ENCODE assay signal across 29 cellular contexts in genomic region chr5:6411141-6411540, GRCh38. TPM values are rescaled to one million over a fixed set of nuclear protein-coding genes. Genes with fewer than 3 reads are reported as not detected.
DNase-seq lines count a peak whose midpoint lies in the region; ATAC-seq lines count a peak whose summit lies in the region.
"Had no signal": no experiment of that assay in that cellular context is flagged by ENCODE, and none has a peak within 500 bp of the region (broad histone marks: within the 10 kb centered on the region; RNA-seq: fewer than 3 reads in every experiment).

No MANE protein-coding gene starts in this region.

- H4K8ac ChIP-seq in neuronal stem cell (ENCODE audit: low read depth, low read length), result no peak overlapping the region

- H3K27ac ChIP-seq in cingulate gyrus (ENCODE audit: low read depth, low read length) (peak overlapping the region; percentile 10), neuronal stem cell (replicated peaks; ENCODE audit: low read length) (no peak overlapping the region), GM23248 (no peak overlapping the region)
- H3K27ac ChIP-seq: BLaER1, PC-9 had no signal

- peaks cover 0 to 2% of the 10 kb centered on the region in 2 donors for H3K9me3 ChIP-seq in neuronal stem cell (replicated peaks in 1 of 2; ENCODE audit: control insufficient read depth in 2 of 2, insufficient read depth in 1 of 2, low read depth in 1 of 2, low read length in 2 of 2)
- no peaks in the 10 kb centered on the region for H3K9me3 ChIP-seq in GM23248 (ENCODE audit: low read depth)
- H3K9me3 ChIP-seq: BLaER1 had no signal

- H3F3A ChIP-seq in GM23248 (ENCODE audit: insufficient read depth), result no peaks in the 10 kb centered on the region

- peak overlapping the region; percentile 27 for H3K18ac ChIP-seq in neuronal stem cell (ENCODE audit: low read length)

- H3K9ac ChIP-seq in neuronal stem cell (ENCODE audit: low read depth, low read length, poor library complexity) (no peak overlapping the region), GM23248 (no peak overlapping the region)
- H3K9ac ChIP-seq: BLaER1 had no signal

- H2AFZ ChIP-seq in neuronal stem cell (ENCODE audit: low read length), result no peak overlapping the region
- H2AFZ ChIP-seq in GM23248, result no peak overlapping the region
- H2AFZ ChIP-seq: PC-9 had no signal

- peak overlapping the region; percentile 7 for H4K91ac ChIP-seq in neuronal stem cell (ENCODE audit: low read depth, low read length, poor library complexity)

- intact Hi-C loops in Right ventricle myocardium inferior (cut with DNase I), result no loop called here

- in situ Hi-C loops in GM23248 (cut with MboI), result no loop called here

- peak; percentile 67 for DNase-seq in Daoy (ENCODE audit: low read depth)
- peak; percentile 8 for DNase-seq in NCI-H2171 (lab: John Stamatoyannopoulos, UW)
- DNase-seq in neuronal stem cell (ENCODE audit: low spot score), result no peak
- DNase-seq in GM23248, result no peak
- no peak for DNase-seq in activated CD4-positive, alpha-beta T cell treated with anti-CD3 and anti-CD28 coated beads, Interleukin-2, amount 50 U/mL, for 1 hour
- DNase-seq in Right ventricle myocardium inferior (ENCODE audit: missing footprints), result no peak
- DNase-seq in COR-L47 (lab: John Stamatoyannopoulos, UW), result no peak
- DNase-seq: CD4-positive, CD25-positive, alpha-beta regulatory T cell; DMS53; GDM1; H7; Kasumi-1; MV-4-11; NCI-H1105 treated with DMSO at 0.1 percent for 48 hours; NCI-H146; NCI-H1930; NCI-H2107; NCI-H446 treated with DMSO at 0.1 percent for 48 hours; NCI-H526; PC-9; RPMI8226; SHP77 had no signal

- no peaks in the 10 kb centered on the region for H3K79me2 ChIP-seq in GM23248 (ENCODE audit: insufficient read depth)

- H3K4me3 ChIP-seq in neuronal stem cell (ENCODE audit: low read length in 2 of 2), result no peak overlapping the region
- no peak overlapping the region for H3K4me3 ChIP-seq in GM23248
- H3K4me3 ChIP-seq: BLaER1, GM12878, PC-9 had no signal

- H3K9me2 ChIP-seq in GM23248 (ENCODE audit: insufficient read depth), result no peaks in the 10 kb centered on the region

- no peak overlapping the region for H2BK12ac ChIP-seq in neuronal stem cell (ENCODE audit: low read length)

- H3K4ac ChIP-seq in neuronal stem cell (ENCODE audit: low read length), result no peak overlapping the region

- H2AK5ac ChIP-seq in neuronal stem cell (ENCODE audit: low read depth, low read length), result no peak overlapping the region

- H3K14ac ChIP-seq in neuronal stem cell (ENCODE audit: low read length), result peak overlapping the region; percentile 84

- no peak for ATAC-seq in Right ventricle myocardium inferior
- ATAC-seq: GM12878, HepG2 had no signal

- no CpG with 5 or more reads among the region's 15 CpGs for WGBS in neuronal stem cell (ENCODE audit: extremely low coverage in 2 of 2, insufficient read length in 2 of 2, insufficient replicate concordance in 1 of 2), 2 donors
- 76 to 80% methylated on average over 15 of the region's 15 CpGs for WGBS in GM23248 (ENCODE audit: low coverage in 1 of 2, low lambda C conversion rate in 2 of 2, missing lambda C conversion rate in 2 of 2), 2 experiments

- peaks cover 0 to 2% of the 10 kb centered on the region in 2 donors for H3K4me1 ChIP-seq in neuronal stem cell (ENCODE audit: control insufficient read depth in 2 of 2, insufficient read depth in 1 of 2, low read depth in 1 of 2, low read length in 2 of 2)
- no peaks in the 10 kb centered on the region for H3K4me1 ChIP-seq in GM23248 (ENCODE audit: insufficient read depth)
- H3K4me1 ChIP-seq: BLaER1 had no signal

- H3K36me3 ChIP-seq in neuronal stem cell (replicated peaks in 1 of 2; ENCODE audit: control insufficient read depth in 2 of 2, insufficient read depth in 2 of 2, low read length in 2 of 2) (no peaks in the 10 kb centered on the region), GM23248 (ENCODE audit: low read depth) (no peaks in the 10 kb centered on the region)
- H3K36me3 ChIP-seq: BLaER1 had no signal

- peaks cover 0 to 18% (median 0%) of the 10 kb centered on the region in 3 experiments for H3K27me3 ChIP-seq in neuronal stem cell (ENCODE audit: control insufficient read depth in 3 of 3, insufficient read depth in 3 of 3, low read depth in 1 of 3, low read length in 3 of 3)
- H3K27me3 ChIP-seq in GM23248 (replicated peaks; ENCODE audit: insufficient read depth), result peaks cover 16% of the 10 kb centered on the region
- H3K27me3 ChIP-seq: BLaER1 had no signal

- H3K4me2 ChIP-seq in neuronal stem cell (ENCODE audit: insufficient read depth, low read length, poor library complexity, severe bottlenecking) (no peak overlapping the region), GM23248 (ENCODE audit: unreplicated experiment) (no peak overlapping the region)
- H3K4me2 ChIP-seq: BLaER1, PC-9 had no signal

- H2BK15ac ChIP-seq in neuronal stem cell (ENCODE audit: low read length), result no peak overlapping the region

- no peak overlapping the region for H2BK5ac ChIP-seq in neuronal stem cell (ENCODE audit: low read length)

- H3K23ac ChIP-seq in neuronal stem cell (ENCODE audit: low read depth, low read length, poor library complexity), result peak overlapping the region; percentile 61

- no peaks in the 10 kb centered on the region for H3K79me1 ChIP-seq in neuronal stem cell (ENCODE audit: low read depth, low read length)

- no peaks in the 10 kb centered on the region for H4K20me1 ChIP-seq in GM23248 (ENCODE audit: insufficient read depth)
- H4K20me1 ChIP-seq: BLaER1 had no signal

- no peak overlapping the region for H2BK120ac ChIP-seq in neuronal stem cell (ENCODE audit: low read depth, low read length)

RNA-seq across cellular contexts. Expression of gene MED10, which starts 32.8 kb away (rescaled TPM):
- total RNA-seq in Daoy (2014; rRNA removed; shearing (Covaris generic)), result 15.1 and 20.1 TPM in 2 replicates
- polyA plus RNA-seq in neuronal stem cell (2013, experiment 1 of 2), result 29.2 TPM
- 30.5 TPM for polyA plus RNA-seq in neuronal stem cell (2013, experiment 2 of 2)
- total RNA-seq in GM23248 (2014; rRNA removed; shearing (Covaris generic)), result 11.5 and 27.2 TPM in 2 replicates
- polyA plus RNA-seq in GM23248 (2016; fragmentation: Nextera tagmentation; extraction: Ambion mirVana), result 114 and 117 TPM in 2 replicates
- 28.9 TPM for total RNA-seq in Right ventricle myocardium inferior

RNA-seq across cellular contexts. Expression of gene UBE2QL1, which starts 37.5 kb away (rescaled TPM):
- total RNA-seq in Daoy (2014; rRNA removed; shearing (Covaris generic)), result 0.40 and 0.65 TPM in 2 replicates
- polyA plus RNA-seq in neuronal stem cell (2013, experiment 1 of 2), result 2.3 TPM
- polyA plus RNA-seq in neuronal stem cell (2013, experiment 2 of 2), result 2.4 TPM
- not detected in 2 replicates for total RNA-seq in GM23248 (2014; rRNA removed; shearing (Covaris generic))
- polyA plus RNA-seq in GM23248 (2016; fragmentation: Nextera tagmentation; extraction: Ambion mirVana), result not detected in 2 replicates
- 21.9 TPM for total RNA-seq in Right ventricle myocardium inferior
- total RNA-seq: CD4-positive, CD25-positive, alpha-beta regulatory T cell; HepG2; HT1080; MCF 10A; PC-9 had no signal
- polyA plus RNA-seq: AG04450; CD4-positive, CD25-positive, alpha-beta regulatory T cell; HepG2 had no signal

Comparison
In these comparisons a context has a peak if more than half of its experiments do, and no peak if none do; other contexts are left out.
1. DNase-seq: peak in Daoy (single experiment) and NCI-H2171 (single experiment); none in neuronal stem cell (single experiment), GM23248 (single experiment), activated CD4-positive, alpha-beta T cell treated with anti-CD3 and anti-CD28 coated beads, Interleukin-2, amount 50 U/mL, for 1 hour (single experiment), Right ventricle myocardium inferior (single experiment) and COR-L47 (single experiment).
2. RNA of gene UBE2QL1, which starts 37.5 kb away (total RNA-seq): 21.9 TPM in Right ventricle myocardium inferior (single experiment); 0.40 to 0.65 TPM in Daoy and not detected in GM23248; every median in the first group is over 10 times any median in the second.